ENCODE assay signal across 13 cellular contexts in genomic region chr15:35674873-35675781, GRCh38.
DNase-seq lines count a peak whose midpoint lies in the region; ATAC-seq, FAIRE-seq and TF ChIP-seq lines count a peak whose summit lies in the region.
"Had no signal": no experiment of that assay in that cellular context is flagged by ENCODE, and none has a peak within 500 bp of the region (broad histone marks: within the 10 kb centered on the region; RNA-seq: fewer than 3 reads in every experiment).

No MANE protein-coding gene starts in this region.

- H3K27ac ChIP-seq in GM12878 (ENCODE audit: control insufficient read depth, insufficient read depth), result no peak overlapping the region
- H3K27ac ChIP-seq: psoas muscle had no signal

- RAD21 ChIA-PET in GM12878 (lab: Charles Lee; ENCODE audit: unreplicated experiment), result no interaction called here

- H3K36me3 ChIP-seq in GM12878 (ENCODE audit: control insufficient read depth in 2 of 2, insufficient read depth in 2 of 2, low read length in 1 of 2), result no peaks in the 10 kb centered on the region

- H3K9me3 ChIP-seq in GM12878 (replicated peaks; ENCODE audit: control insufficient read depth, insufficient read depth, low read length), result no peaks in the 10 kb centered on the region
- H3K9me3 ChIP-seq: Caco-2, psoas muscle had no signal

- CTCF ChIA-PET in GM12878 (lab: Yijun Ruan, JAX), result interaction anchor here (1.3 kb wide), 1 partner anchor 108 kb away, joined by 3 read pairs; no protein-coding TSS in a partner anchor

- intact Hi-C loops in GM12878 (cut with micrococcal nuclease; ENCODE audit: unreplicated experiment), result loop anchor here (10.0 kb wide), 1 partner anchor 140 kb away; no protein-coding TSS in a partner anchor

- TF ChIP-seq CTCF in HFFc6 (IDR thresholded peaks at IDR 0.05) (no peak), GM12878 (IDR thresholded peaks at IDR 0.05 in 2 of 3, conservative IDR thresholded peaks at IDR 0.05 in 1 of 3; ENCODE audit: control insufficient read depth in 2 of 3, extremely low read depth in 1 of 3, insufficient read depth in 1 of 3, low read depth in 3 of 3, low read length in 3 of 3) (no peak)

- ATAC-seq in GM12878, result no peak
- no peak for ATAC-seq in HG02759 (IDR thresholded peaks at IDR 0.05; ENCODE audit: unreplicated experiment)
- no peak for ATAC-seq in HG03469 (IDR thresholded peaks at IDR 0.05; ENCODE audit: unreplicated experiment)

- no peak overlapping the region for H3K4me2 ChIP-seq in GM12878 (ENCODE audit: control insufficient read depth, insufficient read depth)

- no TSS peak for BruUV-seq in GM12878 (replicated peaks; lab: Mats Ljungman, UMichigan)

- TF ChIP-seq EP300 in GM12878 (IDR thresholded peaks at IDR 0.05; ENCODE audit: borderline replicate concordance in 1 of 2, control insufficient read depth in 1 of 2, low read depth in 2 of 2, low read length in 2 of 2), result no peak

- H2AFZ ChIP-seq in GM12878 (ENCODE audit: control insufficient read depth, low read depth, low read length), result no peak overlapping the region

- H3K9ac ChIP-seq in GM12878 (ENCODE audit: control insufficient read depth, insufficient read depth, low read length), result no peak overlapping the region

- no peaks in the 10 kb centered on the region for H3K9me3 Mint-ChIP-seq in HFFc6
- H3K9me3 Mint-ChIP-seq: activated B cell treated with CpG ODN at 0.5 μM for 24 hours had no signal

- DNase-seq in AG08396 (ENCODE audit: low spot score) (peak; percentile 27), HFFc6 (peak; percentile 53), GM12878 (ENCODE audit: low read depth, low spot score) (peak; percentile 12), NAMALWA (ENCODE audit: low spot score) (no peak)
- no peak for DNase-seq in activated CD8-positive, alpha-beta memory T cell treated with anti-CD3 and anti-CD28 coated beads for 24 hours
- DNase-seq: activated B cell treated with CpG ODN at 0.5 μM for 24 hours; Caco-2; NCI-H1930; psoas muscle; stimulated activated naive CD4-positive, alpha-beta T cell had no signal

- H3K4me3 ChIP-seq in GM12878, result no peak overlapping the region
- H3K4me3 ChIP-seq: psoas muscle had no signal

- TF ChIP-seq POLR2A in GM12878 (IDR thresholded peaks at IDR 0.05; ENCODE audit: low read depth, low read length), result no peak

- no peak for TF ChIP-seq RAD21 in GM12878 (IDR thresholded peaks at IDR 0.05; ENCODE audit: insufficient read depth, low read depth, low read length)

- no peaks in the 10 kb centered on the region for H3K27me3 ChIP-seq in GM12878 (replicated peaks in 1 of 2; ENCODE audit: control insufficient read depth in 2 of 2, insufficient read depth in 2 of 2, low read length in 1 of 2)

- peaks cover 12% of the 10 kb centered on the region for H3K4me1 Mint-ChIP-seq in HFFc6 (ENCODE audit: low read depth)

- FAIRE-seq in GM12878 (lab: Jason Lieb, UNC) (no peak), islet of Langerhans (lab: Jason Lieb, UNC) (peak; percentile 92)

- H3K4me1 ChIP-seq in GM12878 (ENCODE audit: control insufficient read depth, insufficient read depth, low read length), result no peaks in the 10 kb centered on the region

- POLR2A ChIA-PET in GM12878 (lab: Charles Lee), result interaction anchor here (0.5 kb wide), 1 partner anchor 23 kb away, joined by 7 read pairs; no protein-coding TSS in a partner anchor

- H3K36me3 Mint-ChIP-seq in HFFc6 (ENCODE audit: low read depth), result no peaks in the 10 kb centered on the region

- H3K27ac Mint-ChIP-seq in HFFc6, result no peak overlapping the region
- H3K27ac Mint-ChIP-seq: activated B cell treated with CpG ODN at 0.5 μM for 24 hours had no signal

- 52% methylated on average over 8 of the region's 8 CpGs for WGBS in GM12878 (ENCODE audit: insufficient coverage, insufficient replicate concordance, low lambda C conversion rate, missing lambda C conversion rate)

- H3K27me3 Mint-ChIP-seq in HFFc6 (ENCODE audit: insufficient read depth), result no peaks in the 10 kb centered on the region

- H3K79me2 ChIP-seq in GM12878 (ENCODE audit: control insufficient read depth, insufficient read depth, low read length), result no peaks in the 10 kb centered on the region

- in situ Hi-C loops in GM12878 (cut with MboI), result no loop called here

- SMC1A ChIA-PET in GM12878 (lab: Charles Lee; ENCODE audit: uncharacterized antibody, unreplicated experiment), result interaction anchor here (1.1 kb wide), 1 partner anchor 11 kb away, joined by 3 read pairs; no protein-coding TSS in a partner anchor

- H3K4me3 Mint-ChIP-seq in HFFc6, result no peak overlapping the region
- H3K4me3 Mint-ChIP-seq: activated B cell treated with CpG ODN at 0.5 μM for 24 hours had no signal

- no peaks in the 10 kb centered on the region for H4K20me1 ChIP-seq in GM12878 (ENCODE audit: control insufficient read depth, insufficient read depth)

TF ChIP-seq in GM12878, 131 proteins besides CTCF, POLR2A, EP300 and RAD21:
- peak; percentile 41 for TF ChIP-seq MEF2B (IDR thresholded peaks at IDR 0.05; ENCODE audit: partially characterized antibody, poor library complexity, severe bottlenecking)
- TF ChIP-seq ZSCAN29 (IDR thresholded peaks at IDR 0.05), result no peak

Comparison
In these comparisons a context has a peak if more than half of its experiments do, and no peak if none do; other contexts are left out.
1. DNase-seq: peak in AG08396 (single experiment), HFFc6 (single experiment) and GM12878 (single experiment); none in NAMALWA (single experiment) and activated CD8-positive, alpha-beta memory T cell treated with anti-CD3 and anti-CD28 coated beads for 24 hours (single experiment).